In genomic region chr2:25606892-25607291, GRCh38 we compare ENCODE assay signal across 9 cellular contexts.
DNase-seq lines count a peak whose midpoint lies in the region; ATAC-seq and TF ChIP-seq lines count a peak whose summit lies in the region.
"Had no signal": no experiment of that assay in that cellular context is flagged by ENCODE, and none has a peak within 500 bp of the region (broad histone marks: within the 10 kb centered on the region; RNA-seq: fewer than 3 reads in every experiment).

No MANE protein-coding gene starts in this region.

- no peaks in the 10 kb centered on the region for H3K9me3 ChIP-seq in breast epithelium

- H3K9me3 Mint-ChIP-seq in activated CD4-positive, alpha-beta T cell treated with anti-CD3 and anti-CD28 coated beads, Interleukin-2, amount 10 ng/mL, durations not matched to agents 24 days and 14 days: no peaks in the 10 kb centered on the region

- DNase-seq in activated CD4-positive, alpha-beta T cell treated with anti-CD3 and anti-CD28 coated beads, Interleukin-2, amount 10 ng/mL, durations not matched to agents 24 days and 14 days: peak; percentile 63
- DNase-seq in activated CD4-positive, alpha-beta T cell treated with anti-CD3 and anti-CD28 coated beads for 48 hours: no peak
- DNase-seq in NCI-H146 treated with DMSO at 0.1 percent for 48 hours (lab: John Stamatoyannopoulos, UW; ENCODE audit: unreplicated experiment) (peak; percentile 54), breast epithelium (ENCODE audit: low spot score in 2 of 2) (no peak), medulla oblongata (ENCODE audit: extremely low spot score) (peak; percentile 74), amniotic stem cell (lab: John Stamatoyannopoulos, UW) (no peak)

- peak in 2 of 3 donors; percentile 55 to 62 for TF ChIP-seq CTCF in breast epithelium (IDR thresholded peaks at IDR 0.05)

- no peaks in the 10 kb centered on the region for H3K27me3 Mint-ChIP-seq in activated CD4-positive, alpha-beta T cell treated with anti-CD3 and anti-CD28 coated beads, Interleukin-2, amount 10 ng/mL, durations not matched to agents 24 days and 14 days
- H3K27me3 Mint-ChIP-seq: activated naive CD8-positive, alpha-beta T cell had no signal

- H3K36me3 ChIP-seq in breast epithelium: no peaks in the 10 kb centered on the region

- H3K4me3 ChIP-seq in breast epithelium: no peak overlapping the region

- no peak overlapping the region for H3K27ac Mint-ChIP-seq in activated CD4-positive, alpha-beta T cell treated with anti-CD3 and anti-CD28 coated beads, Interleukin-2, amount 10 ng/mL, durations not matched to agents 24 days and 14 days
- H3K27ac Mint-ChIP-seq: activated naive CD8-positive, alpha-beta T cell had no signal

- H3K36me3 Mint-ChIP-seq in activated CD4-positive, alpha-beta T cell treated with anti-CD3 and anti-CD28 coated beads, Interleukin-2, amount 10 ng/mL, durations not matched to agents 24 days and 14 days (ENCODE audit: low read depth): no peaks in the 10 kb centered on the region

- no peak for TF ChIP-seq POLR2A in breast epithelium (IDR thresholded peaks at IDR 0.05)

- no peaks in the 10 kb centered on the region for H3K27me3 ChIP-seq in breast epithelium

- H3K4me3 Mint-ChIP-seq in activated CD4-positive, alpha-beta T cell treated with anti-CD3 and anti-CD28 coated beads, Interleukin-2, amount 10 ng/mL, durations not matched to agents 24 days and 14 days: no peak overlapping the region
- H3K4me3 Mint-ChIP-seq: activated naive CD8-positive, alpha-beta T cell had no signal

- no peaks in the 10 kb centered on the region for H3K4me1 ChIP-seq in breast epithelium

- intact Hi-C loops in activated CD4-positive, alpha-beta T cell treated with anti-CD3 and anti-CD28 coated beads, Interleukin-2, amount 10 ng/mL, durations not matched to agents 24 days and 14 days (cut with micrococcal nuclease): loop anchor here (1.0 to 2.0 kb wide), 2 partner anchors 58 to 93 kb away; no protein-coding TSS in a partner anchor
- intact Hi-C loops in breast epithelium (cut with DNase I; ENCODE audit: low total_unique reads): loop anchor here (5.0 kb wide), 1 partner anchor 345 kb away; no protein-coding TSS in a partner anchor

- H3K27ac ChIP-seq in breast epithelium: no peak overlapping the region

- peaks cover 17% of the 10 kb centered on the region for H3K4me1 Mint-ChIP-seq in activated CD4-positive, alpha-beta T cell treated with anti-CD3 and anti-CD28 coated beads, Interleukin-2, amount 10 ng/mL, durations not matched to agents 24 days and 14 days

- no peak for ATAC-seq in GM21528 (IDR thresholded peaks at IDR 0.05; ENCODE audit: low FRiP score, unreplicated experiment)
- no peak for ATAC-seq in HG02870 (IDR thresholded peaks at IDR 0.05; ENCODE audit: unreplicated experiment)

Comparison
In these comparisons a context has a peak if more than half of its experiments do, and no peak if none do; other contexts are left out.
1. DNase-seq: peak in activated CD4-positive, alpha-beta T cell treated with anti-CD3 and anti-CD28 coated beads, Interleukin-2, amount 10 ng/mL, durations not matched to agents 24 days and 14 days (single experiment), NCI-H146 treated with DMSO at 0.1 percent for 48 hours (single experiment) and medulla oblongata (single experiment); none in activated CD4-positive, alpha-beta T cell treated with anti-CD3 and anti-CD28 coated beads for 48 hours (single experiment), breast epithelium (0 of 2) and amniotic stem cell (single experiment).